11 cellular contexts compared by ENCODE assay signal in the genomic region with DNA sequence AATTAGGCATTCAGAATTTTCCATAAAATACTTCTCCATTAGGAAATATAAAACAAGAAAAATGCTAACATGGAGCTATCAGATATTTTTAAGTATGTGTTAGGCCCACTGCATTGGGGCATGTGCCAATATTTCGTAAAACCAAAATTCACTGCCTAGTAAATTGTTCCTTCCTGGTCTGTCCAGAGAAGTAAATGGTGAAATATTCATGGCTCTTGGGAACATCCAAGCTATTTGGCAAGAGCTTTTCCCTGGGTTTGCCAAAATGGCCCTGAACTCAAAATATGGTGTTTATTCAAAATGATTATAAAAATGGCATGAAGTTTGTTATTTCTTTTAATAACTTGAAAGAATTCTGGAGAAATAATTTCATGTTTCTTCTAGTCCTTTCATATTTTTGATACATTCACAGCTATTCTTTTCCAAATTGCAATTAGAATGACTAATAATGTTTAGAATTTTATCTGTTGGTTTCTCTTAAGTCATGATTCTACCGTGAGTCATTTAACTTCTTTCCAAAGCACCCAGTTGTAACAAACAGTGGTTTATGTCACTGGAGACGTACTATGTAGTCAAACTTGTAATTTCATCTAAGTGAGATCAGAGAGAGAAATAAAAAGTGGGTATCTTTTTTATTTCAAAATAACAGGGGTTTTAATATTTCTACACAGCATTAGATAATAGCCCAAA. TPM values are rescaled to one million over a fixed set of nuclear protein-coding genes. Genes with fewer than 3 reads are reported as not detected.
DNase-seq lines count a peak whose midpoint lies in the region; ATAC-seq and TF ChIP-seq lines count a peak whose summit lies in the region.
"Had no signal": no experiment of that assay in that cellular context is flagged by ENCODE, and none has a peak within 500 bp of the region (broad histone marks: within the 10 kb centered on the region; RNA-seq: fewer than 3 reads in every experiment).

No MANE protein-coding gene starts in this region.

- no peak overlapping the region for H3K4me3 Mint-ChIP-seq in Calu3 (ENCODE audit: low read depth, unreplicated experiment)

- H3K36me3 Mint-ChIP-seq in Calu3 (ENCODE audit: insufficient read depth, unreplicated experiment), result peaks cover 18% of the 10 kb centered on the region

- TF ChIP-seq CTCF in Calu3 (IDR thresholded peaks at IDR 0.05; ENCODE audit: unreplicated experiment) (no peak), RWPE1 (conservative IDR thresholded peaks at IDR 0.05; ENCODE audit: low read depth) (no peak), fibroblast of the aortic adventitia (IDR thresholded peaks at IDR 0.05; ENCODE audit: insufficient read depth, low read length) (no peak)

- H3K4me3 ChIP-seq in fibroblast of the aortic adventitia (ENCODE audit: low read depth, low read length), result no peak overlapping the region

- peak overlapping the region; percentile 65 for H3K27ac Mint-ChIP-seq in Calu3 (ENCODE audit: unreplicated experiment)
- H3K27ac Mint-ChIP-seq: progenitor cell of endocrine pancreas had no signal

- DNase-seq in Calu3 (no peak), RWPE1 (ENCODE audit: low spot score) (peak; percentile 75), fibroblast of the aortic adventitia (ENCODE audit: low read depth) (peak; percentile 92), sciatic nerve (ENCODE audit: low spot score) (no peak), NCI-H510A (lab: John Stamatoyannopoulos, UW) (no peak), KG1 (lab: John Stamatoyannopoulos, UW) (no peak), NCI-H1417 (lab: John Stamatoyannopoulos, UW) (no peak)
- DNase-seq: activated effector memory CD4-positive, alpha-beta T cell treated with Interleukin-2 at 50 U/mL for 16 hours; stimulated activated naive CD4-positive, alpha-beta T cell treated with Interleukin-2 at 50 U/mL for 16 hours had no signal

- no TSS peak for BruUV-seq in Calu3 (replicated peaks; lab: Mats Ljungman, UMichigan)

- ATAC-seq in sciatic nerve, result peak; percentile 89
- no peak for ATAC-seq in HG03025 (IDR thresholded peaks at IDR 0.05; ENCODE audit: low FRiP score, unreplicated experiment)

- H3K9me3 Mint-ChIP-seq in Calu3 (ENCODE audit: low read depth, unreplicated experiment), result no peaks in the 10 kb centered on the region

- intact Hi-C loops in Calu3 (cut with micrococcal nuclease; ENCODE audit: unreplicated experiment), result no loop called here
- intact Hi-C loops in sciatic nerve (cut with DNase I), result no loop called here

- H3K4me1 Mint-ChIP-seq in Calu3 (ENCODE audit: low read depth, unreplicated experiment), result peaks cover 89% of the 10 kb centered on the region

- POLR2A ChIA-PET in RWPE1 (lab: Yijun Ruan, JAX; ENCODE audit: low non-redundant PET), result interaction anchor here (0.6 to 0.8 kb wide), 2 partner anchors 12 to 25 kb away, joined by 3 to 4 read pairs; a partner anchor contains a TSS

- CTCF ChIA-PET in Calu3 (lab: Charles Lee), result interaction anchor here (0.5 to 5.0 kb wide), 8 partner anchors 14 to 401 kb away, joined by 3 to 25 read pairs (median 4); a partner anchor contains a TSS
- CTCF ChIA-PET in RWPE1 (lab: Yijun Ruan, JAX), result interaction anchor here (0.6 kb wide), 2 partner anchors 7 to 813 kb away, joined by 3 to 8 read pairs; no protein-coding TSS in a partner anchor

- H3K27ac ChIP-seq in RWPE1, result no peak overlapping the region

- no peaks in the 10 kb centered on the region for H3K27me3 Mint-ChIP-seq in Calu3 (ENCODE audit: unreplicated experiment)
- H3K27me3 Mint-ChIP-seq: progenitor cell of endocrine pancreas had no signal

RNA-seq across cellular contexts. Expression of a gene that starts 25.7 kb away (rescaled TPM):
- total RNA-seq in Calu3 (2022), result 22.0 and 24.2 TPM in 2 replicates
- total RNA-seq in fibroblast of the aortic adventitia (ENCODE audit: low replicate concordance), result 6.0 and 7.7 TPM in 2 replicates
- 7.0 TPM for total RNA-seq in sciatic nerve

Comparison
In these comparisons a context has a peak if more than half of its experiments do, and no peak if none do; other contexts are left out.
1. DNase-seq: peak in RWPE1 (single experiment) and fibroblast of the aortic adventitia (single experiment); none in Calu3 (single experiment), sciatic nerve (single experiment), NCI-H510A (single experiment), KG1 (single experiment) and NCI-H1417 (0 of 3).